ENCODE assay signal across 9 cellular contexts in the genomic region with DNA sequence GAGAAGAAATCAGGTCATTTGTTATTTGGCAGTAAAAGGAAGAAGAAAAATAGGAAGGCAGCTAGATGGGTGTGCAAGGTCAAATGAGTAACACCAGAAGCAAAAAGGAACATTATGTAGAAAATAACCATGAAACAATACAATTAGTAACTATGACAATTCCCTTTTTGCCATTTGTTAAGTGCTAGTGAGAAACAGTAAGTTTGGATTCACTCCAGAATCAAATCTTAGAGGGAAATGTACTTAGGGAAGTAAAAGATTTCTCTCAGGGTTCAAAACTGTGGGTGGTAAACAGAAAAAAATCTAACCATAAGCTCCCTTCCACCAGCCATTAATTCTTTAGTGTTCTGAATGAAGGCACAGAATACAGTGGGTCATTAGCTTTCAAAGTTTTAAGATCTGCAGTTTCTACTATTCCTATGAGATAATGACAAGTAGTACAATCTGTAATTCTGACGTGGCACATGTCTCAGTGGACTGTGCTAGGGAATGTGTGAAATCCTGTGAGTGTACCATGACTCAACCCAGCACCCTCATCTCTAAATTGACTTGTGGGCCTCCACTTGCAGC. TPM values are rescaled to one million over a fixed set of nuclear protein-coding genes. Genes with fewer than 3 reads are reported as not detected.
DNase-seq lines count a peak whose midpoint lies in the region; ATAC-seq and TF ChIP-seq lines count a peak whose summit lies in the region.
"Had no signal": no experiment of that assay in that cellular context is flagged by ENCODE, and none has a peak within 500 bp of the region (broad histone marks: within the 10 kb centered on the region; RNA-seq: fewer than 3 reads in every experiment).

No MANE protein-coding gene starts in this region.

- H3K27me3 ChIP-seq in SJSA1 (replicated peaks) (no peaks in the 10 kb centered on the region), spleen (replicated peaks in 1 of 7) (no peaks in the 10 kb centered on the region), HAP-1 (ENCODE audit: low read depth) (no peaks in the 10 kb centered on the region)
- H3K27me3 ChIP-seq: BLaER1 treated with 17β-estradiol and CSF1 and Interleukin-3, amounts not matched to agents 10 nM and 100 nM had no signal

- no peaks in the 10 kb centered on the region for H3K9me3 Mint-ChIP-seq in activated CD4-positive, alpha-beta memory T cell treated with anti-CD3 and anti-CD28 coated beads for 36 hours
- no peaks in the 10 kb centered on the region for H3K9me3 Mint-ChIP-seq in activated CD4-positive, alpha-beta memory T cell treated with anti-CD3 and anti-CD28 coated beads, Interleukin-2, amount 10 ng/mL, durations not matched to agents 7 days and 5 days

- H3K27ac ChIP-seq in SJSA1 = peak overlapping the region; percentile 72
- H3K27ac ChIP-seq in spleen = peak overlapping the region in 7 of 8 donors; percentile 22 to 78 (median 71)

- POLR2A ChIA-PET in activated CD4-positive, alpha-beta memory T cell treated with anti-CD3 and anti-CD28 coated beads for 36 hours (lab: Charles Lee) = no interaction called here
- POLR2A ChIA-PET in activated CD4-positive, alpha-beta memory T cell treated with anti-CD3 and anti-CD28 coated beads, Interleukin-2, amount 10 ng/mL, durations not matched to agents 7 days and 5 days (lab: Charles Lee) = interaction anchor here (0.6 kb wide), 1 partner anchor 147 kb away, joined by 6 read pairs; no protein-coding TSS in a partner anchor

- peak overlapping the region; percentile 36 for H3K27ac Mint-ChIP-seq in activated CD4-positive, alpha-beta memory T cell treated with anti-CD3 and anti-CD28 coated beads for 36 hours
- H3K27ac Mint-ChIP-seq in activated CD4-positive, alpha-beta memory T cell treated with anti-CD3 and anti-CD28 coated beads, Interleukin-2, amount 10 ng/mL, durations not matched to agents 7 days and 5 days = no peak overlapping the region

- WGBS in spleen, 5 donors = 33 to 47% (median 40%) methylated on average over 1 of the region's 1 CpG

- in situ Hi-C loops in HAP-1 (cut with MboI; ENCODE audit: low sequenced_read_pairs) = no loop called here

- H3K4me1 ChIP-seq in SJSA1 (replicated peaks) (peaks cover 48% of the 10 kb centered on the region), spleen (peaks cover 32 to 99% (median 67%) of the 10 kb centered on the region in 6 donors), HAP-1 (peaks cover 18% of the 10 kb centered on the region)

- no peaks in the 10 kb centered on the region for H3K27me3 Mint-ChIP-seq in activated CD4-positive, alpha-beta memory T cell treated with anti-CD3 and anti-CD28 coated beads for 36 hours
- H3K27me3 Mint-ChIP-seq in activated CD4-positive, alpha-beta memory T cell treated with anti-CD3 and anti-CD28 coated beads, Interleukin-2, amount 10 ng/mL, durations not matched to agents 7 days and 5 days = no peaks in the 10 kb centered on the region

- H3K4me3 Mint-ChIP-seq in activated CD4-positive, alpha-beta memory T cell treated with anti-CD3 and anti-CD28 coated beads for 36 hours = no peak overlapping the region
- no peak overlapping the region for H3K4me3 Mint-ChIP-seq in activated CD4-positive, alpha-beta memory T cell treated with anti-CD3 and anti-CD28 coated beads, Interleukin-2, amount 10 ng/mL, durations not matched to agents 7 days and 5 days

- no peak for TF ChIP-seq POLR2A in spleen (IDR thresholded peaks at IDR 0.05)

- DNase-seq in activated CD4-positive, alpha-beta memory T cell treated with anti-CD3 and anti-CD28 coated beads for 36 hours = peak; percentile 54
- no peak for DNase-seq in activated CD4-positive, alpha-beta memory T cell treated with anti-CD3 and anti-CD28 coated beads, Interleukin-2, amount 10 ng/mL, durations not matched to agents 7 days and 5 days
- DNase-seq in SJSA1 (ENCODE audit: low read depth in 1 of 2, low spot score in 2 of 2) (peak; percentile 64 to 67), foreskin melanocyte (peak; percentile 53), spleen (no peak), HAP-1 (ENCODE audit: low spot score in 2 of 2) (no peak), cerebellum (ENCODE audit: low spot score) (no peak)

- H3K4me1 Mint-ChIP-seq in activated CD4-positive, alpha-beta memory T cell treated with anti-CD3 and anti-CD28 coated beads for 36 hours (ENCODE audit: low read depth) = peaks cover 68% of the 10 kb centered on the region
- peaks cover 26% of the 10 kb centered on the region for H3K4me1 Mint-ChIP-seq in activated CD4-positive, alpha-beta memory T cell treated with anti-CD3 and anti-CD28 coated beads, Interleukin-2, amount 10 ng/mL, durations not matched to agents 7 days and 5 days

- intact Hi-C loops in activated CD4-positive, alpha-beta memory T cell treated with anti-CD3 and anti-CD28 coated beads for 36 hours (cut with micrococcal nuclease) = loop anchor here (1.0 to 5.0 kb wide), 4 partner anchors 16 to 154 kb away; no protein-coding TSS in a partner anchor
- intact Hi-C loops in spleen (cut with DNase I; ENCODE audit: low total_unique reads) = no loop called here

- H3K9me3 ChIP-seq in SJSA1 (replicated peaks) = no peaks in the 10 kb centered on the region
- H3K9me3 ChIP-seq in spleen = no peaks in the 10 kb centered on the region
- no peaks in the 10 kb centered on the region for H3K9me3 ChIP-seq in HAP-1

- TF ChIP-seq CTCF in spleen (IDR thresholded peaks at IDR 0.05 in 8 of 11, conservative IDR thresholded peaks at IDR 0.05 in 3 of 11) = no peak

- H3K36me3 ChIP-seq in SJSA1 = no peaks in the 10 kb centered on the region
- no peaks in the 10 kb centered on the region for H3K36me3 ChIP-seq in spleen
- H3K36me3 ChIP-seq in HAP-1 (replicated peaks) = no peaks in the 10 kb centered on the region

- H3K4me3 ChIP-seq in SJSA1 = no peak overlapping the region
- H3K4me3 ChIP-seq in spleen = no peak overlapping the region
- no peak overlapping the region for H3K4me3 ChIP-seq in HAP-1
- H3K4me3 ChIP-seq: BLaER1 treated with 17β-estradiol and CSF1 and Interleukin-3, amounts not matched to agents 10 nM and 100 nM had no signal

- H3K36me3 Mint-ChIP-seq in activated CD4-positive, alpha-beta memory T cell treated with anti-CD3 and anti-CD28 coated beads for 36 hours = no peaks in the 10 kb centered on the region
- no peaks in the 10 kb centered on the region for H3K36me3 Mint-ChIP-seq in activated CD4-positive, alpha-beta memory T cell treated with anti-CD3 and anti-CD28 coated beads, Interleukin-2, amount 10 ng/mL, durations not matched to agents 7 days and 5 days (ENCODE audit: low read depth)

- CTCF ChIA-PET in activated CD4-positive, alpha-beta memory T cell treated with anti-CD3 and anti-CD28 coated beads for 36 hours (lab: Charles Lee) = interaction anchor here (1.2 to 3.3 kb wide), 3 partner anchors 14 to 150 kb away, joined by 3 to 20 read pairs (median 4); partner anchors contain the start of gene REPS1
- CTCF ChIA-PET in activated CD4-positive, alpha-beta memory T cell treated with anti-CD3 and anti-CD28 coated beads, Interleukin-2, amount 10 ng/mL, durations not matched to agents 7 days and 5 days (lab: Charles Lee) = interaction anchor here (1.1 to 2.3 kb wide), 3 partner anchors 15 to 40 kb away, joined by 3 to 8 read pairs (median 5); no protein-coding TSS in a partner anchor

- ATAC-seq in HG02938 (IDR thresholded peaks at IDR 0.05; ENCODE audit: unreplicated experiment) = no peak

RNA-seq across cellular contexts. Expression of gene REPS1, which starts 17.1 kb away (rescaled TPM):
- 10 to 100 TPM; 50.7 to 57.9 TPM for total RNA-seq in activated CD4-positive, alpha-beta memory T cell treated with anti-CD3 and anti-CD28 coated beads for 36 hours
- 10 to 100 TPM; 41.9 to 45.6 TPM for total RNA-seq in activated CD4-positive, alpha-beta memory T cell treated with anti-CD3 and anti-CD28 coated beads, Interleukin-2, amount 10 ng/mL, durations not matched to agents 7 days and 5 days
- 26.2 and 27.1 TPM in 2 replicates for total RNA-seq in SJSA1 (2014; rRNA removed; shearing (Covaris generic))
- total RNA-seq in spleen (10 to 100 TPM; 41.2 to 75.7 (median 61.6) TPM), cerebellum (103 TPM)
- 10 to 100 TPM; 17.2 to 31.5 (median 26.5) TPM for polyA plus RNA-seq in spleen

RNA-seq across cellular contexts. Expression of gene ABRACL, which starts 57.6 kb away (rescaled TPM):
- 100 to 1,000 TPM; 179 to 182 TPM for total RNA-seq in activated CD4-positive, alpha-beta memory T cell treated with anti-CD3 and anti-CD28 coated beads for 36 hours
- 100 to 1,000 TPM; 174 to 176 TPM for total RNA-seq in activated CD4-positive, alpha-beta memory T cell treated with anti-CD3 and anti-CD28 coated beads, Interleukin-2, amount 10 ng/mL, durations not matched to agents 7 days and 5 days
- 33.6 and 36.2 TPM in 2 replicates for total RNA-seq in SJSA1 (2014; rRNA removed; shearing (Covaris generic))
- 10 to 100 TPM; 56.5 to 89.4 (median 69.3) TPM for total RNA-seq in spleen
- polyA plus RNA-seq in spleen = 100 to 1,000 TPM in 2 of 3 donors, 10 to 100 TPM in 1; 76.4 to 183 (median 148) TPM
- total RNA-seq in cerebellum = 17.4 TPM

Comparison
In these comparisons a context has a peak if more than half of its experiments do, and no peak if none do; other contexts are left out.
1. DNase-seq: peak in activated CD4-positive, alpha-beta memory T cell treated with anti-CD3 and anti-CD28 coated beads for 36 hours (single experiment), SJSA1 (2 of 2) and foreskin melanocyte (single experiment); none in activated CD4-positive, alpha-beta memory T cell treated with anti-CD3 and anti-CD28 coated beads, Interleukin-2, amount 10 ng/mL, durations not matched to agents 7 days and 5 days (single experiment), spleen (single experiment), HAP-1 (0 of 2) and cerebellum (single experiment).